Comparison of ENCODE assay signal across 30 cellular contexts in genomic region chr15:76982356-76982755, GRCh38. TPM values are rescaled to one million over a fixed set of nuclear protein-coding genes. Genes with fewer than 3 reads are reported as not detected.
"Had no signal": no experiment of that assay in that cellular context is flagged by ENCODE, and none has a peak within 500 bp of the region (broad histone marks: within the 10 kb centered on the region; RNA-seq: fewer than 3 reads in every experiment).

No MANE protein-coding gene starts in this region.

- H3K9me3 Mint-ChIP-seq: activated CD4-positive, alpha-beta memory T cell treated with anti-CD3 and anti-CD28 coated beads for 36 hours had no signal

- H3K27ac ChIP-seq: ascending aorta, cardiac muscle cell, colonic mucosa, dorsolateral prefrontal cortex, SK-N-MC, thoracic aorta had no signal

- ATAC-seq: activated T-cell treated with anti-CD3 and anti-CD28 coated beads, Interleukin-2, amount 50 U/mL, for 72 hours; left ventricle myocardium superior; right cardiac atrium; stimulated activated naive CD8-positive, alpha-beta T cell treated with anti-CD3 and anti-CD28 coated beads, Interleukin-15, Interleukin-2, amounts not matched to agents 100 U/mL and 50 U/mL, for 24 hours; WTC11 had no signal

- H3K9me3 ChIP-seq: adrenal gland, ascending aorta, colonic mucosa, thoracic aorta had no signal

- H3K4me1 Mint-ChIP-seq: brain, WTC11 had no signal

- H3K27me3 Mint-ChIP-seq: activated CD4-positive, alpha-beta memory T cell treated with anti-CD3 and anti-CD28 coated beads for 36 hours; activated naive CD8-positive, alpha-beta T cell treated with anti-CD3 and anti-CD28 coated beads for 36 hours had no signal

- FAIRE-seq: keratinocyte, urothelium cell line had no signal

- H3K27ac Mint-ChIP-seq: activated CD4-positive, alpha-beta memory T cell treated with anti-CD3 and anti-CD28 coated beads for 36 hours; activated naive CD8-positive, alpha-beta T cell treated with anti-CD3 and anti-CD28 coated beads for 36 hours; activated T-cell treated with anti-CD3 and anti-CD28 coated beads, Interleukin-2, amount 50 U/mL, for 72 hours; brain; T-helper 1 cell treated with Interleukin-12 subunit alpha and Interleukin-12 subunit beta and Interleukin-4 antibody, amounts not matched to agents 30 μg/mL and 1 μg/mL, for 36 hours; WTC11 had no signal

- H3K4me3 ChIP-seq: adrenal gland, ascending aorta, cardiac muscle cell, colonic mucosa, dorsolateral prefrontal cortex, SK-N-MC, spleen, thoracic aorta had no signal

- H3K27me3 ChIP-seq: ascending aorta, cardiac muscle cell, colonic mucosa, dorsolateral prefrontal cortex had no signal

- H3K36me3 Mint-ChIP-seq: activated CD4-positive, alpha-beta memory T cell treated with anti-CD3 and anti-CD28 coated beads for 36 hours had no signal

- H3K4me3 Mint-ChIP-seq: activated CD4-positive, alpha-beta memory T cell treated with anti-CD3 and anti-CD28 coated beads for 36 hours; activated naive CD8-positive, alpha-beta T cell treated with anti-CD3 and anti-CD28 coated beads for 36 hours; activated T-cell treated with anti-CD3 and anti-CD28 coated beads, Interleukin-2, amount 50 U/mL, for 72 hours; brain; T-helper 1 cell treated with Interleukin-12 subunit alpha and Interleukin-12 subunit beta and Interleukin-4 antibody, amounts not matched to agents 30 μg/mL and 1 μg/mL, for 36 hours; WTC11 had no signal

- H3K36me3 ChIP-seq: adrenal gland, ascending aorta, cardiac muscle cell, colonic mucosa, spleen, thoracic aorta had no signal

- H3K4me1 ChIP-seq: adrenal gland, ascending aorta, colonic mucosa had no signal

- DNase-seq: activated CD4-positive, alpha-beta memory T cell treated with anti-CD3 and anti-CD28 coated beads for 36 hours; activated effector memory CD4-positive, alpha-beta T cell treated with Interleukin-2 at 50 U/mL for 16 hours; activated naive CD4-positive, alpha-beta T cell treated with Interleukin-2 at 50 U/mL for 16 hours; activated naive CD8-positive, alpha-beta T cell treated with anti-CD3 and anti-CD28 coated beads for 36 hours; activated T-cell treated with anti-CD3 and anti-CD28 coated beads for 4 hours; activated T-cell treated with anti-CD3 and anti-CD28 coated beads, Interleukin-2, amount 50 U/mL, for 72 hours; cerebellar nuclear complex; colonic mucosa; dorsolateral prefrontal cortex; effector memory CD4-positive, alpha-beta T cell; erythroblast; hippocampal formation; left cardiac atrium; left ventricle myocardium superior; right cardiac atrium; spleen; stimulated activated naive CD8-positive, alpha-beta T cell treated with anti-CD3 and anti-CD28 coated beads, Interleukin-15, Interleukin-2, amounts not matched to agents 100 U/mL and 50 U/mL, for 24 hours; SW 1271; trophoblast cell had no signal

RNA-seq across cellular contexts. Expression of gene PSTPIP1, which starts 12.6 kb away (rescaled TPM):
- polyA plus RNA-seq: neural cell had no signal
